35 cellular contexts compared by ENCODE assay signal in the genomic region with DNA sequence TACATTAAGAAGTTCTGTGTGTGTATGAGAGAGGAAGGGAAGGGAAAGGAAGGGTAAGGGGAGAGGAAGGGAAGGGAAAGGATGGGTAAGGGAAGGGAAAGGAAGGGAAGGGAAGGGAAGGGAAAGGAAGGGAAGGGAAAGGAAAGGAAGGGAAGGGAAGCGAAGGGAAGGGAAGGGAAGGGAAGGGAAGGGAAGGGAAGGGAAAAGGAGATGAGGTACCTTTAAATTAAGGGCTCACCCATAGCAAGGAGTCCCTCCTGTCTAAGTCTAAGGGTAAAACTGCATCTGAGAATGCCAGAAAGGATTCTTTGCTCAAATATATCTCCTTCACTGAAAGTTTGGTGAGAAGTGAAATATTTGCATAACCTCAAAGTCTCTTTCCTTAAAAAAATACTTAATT.
"Had no signal": no experiment of that assay in that cellular context is flagged by ENCODE, and none has a peak within 500 bp of the region (broad histone marks: within the 10 kb centered on the region; RNA-seq: fewer than 3 reads in every experiment).

No MANE protein-coding gene starts in this region.

- H3K36me3 ChIP-seq: MG63 had no signal

- H3K4me2 ChIP-seq: KMS-11 had no signal

- DNase-seq: Karpas-422, Kasumi-1, MG63, MM.1S, MV-4-11, NCI-H1048, NCI-H1092, NCI-H1092 treated with DMSO at 0.1 percent for 48 hours, NCI-H1105, NCI-H1105 treated with DMSO at 0.1 percent for 48 hours, NCI-H1417, NCI-H1417 treated with DMSO at 0.1 percent for 48 hours, NCI-H1436, NCI-H1436 treated with DMSO at 0.1 percent for 48 hours, NCI-H146, NCI-H1694, NCI-H1694 treated with DMSO at 0.1 percent for 48 hours, NCI-H187, NCI-H187 treated with DMSO at 0.1 percent for 48 hours, NCI-H1930, NCI-H2029, NCI-H2029 treated with DMSO at 0.1 percent for 48 hours, NCI-H2081, NCI-H2081 treated with DMSO at 0.1 percent for 48 hours, NCI-H2107, NCI-H2171, NCI-H2171 treated with DMSO at 0.1 percent for 48 hours, NCI-H2227 treated with DMSO at 0.1 percent for 48 hours, NCI-H226, NCI-H345, NCI-H446, NCI-H446 treated with DMSO at 0.1 percent for 48 hours, NCI-H510A, NCI-H510A treated with DMSO at 0.1 percent for 48 hours had no signal

- H3K27me3 ChIP-seq: MG63 had no signal

- H3K4me3 ChIP-seq: MG63 had no signal

- H3K27ac ChIP-seq: KMS-11 had no signal

- H3K9me3 ChIP-seq: MG63 had no signal

- H3K9ac ChIP-seq: KMS-11 had no signal
